In genomic region chr17:4908301-4908700, GRCh38 we compare ENCODE assay signal across 1 cellular context.
A peak's percentile ranks its signal among the peaks of the same experiment; 100 is the strongest.
TF ChIP-seq lines count a peak whose summit lies in the region.

No MANE protein-coding gene starts in this region.

TF ChIP-seq in HepG2, 621 proteins besides CTCF, POLR2A, EP300 and RAD21 (continued from another document and continues in another):
- no peak for TF ChIP-seq LBX2 (CRISPR knock-in tag; IDR thresholded peaks at IDR 0.05; ENCODE audit: borderline replicate concordance)
- no peak for TF ChIP-seq PAWR (CRISPR knock-in tag; IDR thresholded peaks at IDR 0.05; ENCODE audit: borderline replicate concordance)
- TF ChIP-seq, protein P1, sequence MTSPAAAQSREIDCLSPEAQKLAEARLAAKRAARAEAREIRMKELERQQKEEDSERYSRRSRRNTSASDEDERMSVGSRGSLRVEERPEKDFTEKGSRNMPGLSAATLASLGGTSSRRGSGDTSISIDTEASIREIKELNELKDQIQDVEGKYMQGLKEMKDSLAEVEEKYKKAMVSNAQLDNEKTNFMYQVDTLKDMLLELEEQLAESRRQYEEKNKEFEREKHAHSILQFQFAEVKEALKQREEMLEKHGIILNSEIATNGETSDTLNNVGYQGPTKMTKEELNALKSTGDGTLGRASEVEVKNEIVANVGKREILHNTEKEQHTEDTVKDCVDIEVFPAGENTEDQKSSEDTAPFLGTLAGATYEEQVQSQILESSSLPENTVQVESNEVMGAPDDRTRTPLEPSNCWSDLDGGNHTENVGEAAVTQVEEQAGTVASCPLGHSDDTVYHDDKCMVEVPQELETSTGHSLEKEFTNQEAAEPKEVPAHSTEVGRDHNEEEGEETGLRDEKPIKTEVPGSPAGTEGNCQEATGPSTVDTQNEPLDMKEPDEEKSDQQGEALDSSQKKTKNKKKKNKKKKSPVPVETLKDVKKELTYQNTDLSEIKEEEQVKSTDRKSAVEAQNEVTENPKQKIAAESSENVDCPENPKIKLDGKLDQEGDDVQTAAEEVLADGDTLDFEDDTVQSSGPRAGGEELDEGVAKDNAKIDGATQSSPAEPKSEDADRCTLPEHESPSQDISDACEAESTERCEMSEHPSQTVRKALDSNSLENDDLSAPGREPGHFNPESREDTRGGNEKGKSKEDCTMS (CRISPR knock-in tag; conservative IDR thresholded peaks at IDR 0.05), result no peak
- peak; percentile 90 for TF ChIP-seq ZNF263 (CRISPR knock-in tag; IDR thresholded peaks at IDR 0.05)
- no peak for TF ChIP-seq NFYC (CRISPR knock-in tag; IDR thresholded peaks at IDR 0.05)
- TF ChIP-seq, protein P2, sequence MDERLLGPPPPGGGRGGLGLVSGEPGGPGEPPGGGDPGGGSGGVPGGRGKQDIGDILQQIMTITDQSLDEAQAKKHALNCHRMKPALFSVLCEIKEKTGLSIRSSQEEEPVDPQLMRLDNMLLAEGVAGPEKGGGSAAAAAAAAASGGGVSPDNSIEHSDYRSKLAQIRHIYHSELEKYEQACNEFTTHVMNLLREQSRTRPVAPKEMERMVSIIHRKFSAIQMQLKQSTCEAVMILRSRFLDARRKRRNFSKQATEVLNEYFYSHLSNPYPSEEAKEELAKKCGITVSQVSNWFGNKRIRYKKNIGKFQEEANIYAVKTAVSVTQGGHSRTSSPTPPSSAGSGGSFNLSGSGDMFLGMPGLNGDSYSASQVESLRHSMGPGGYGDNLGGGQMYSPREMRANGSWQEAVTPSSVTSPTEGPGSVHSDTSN (CRISPR knock-in tag; IDR thresholded peaks at IDR 0.05), result no peak
- no peak for TF ChIP-seq FOXC1 (CRISPR knock-in tag; IDR thresholded peaks at IDR 0.05; ENCODE audit: borderline replicate concordance)
- no peak for TF ChIP-seq ZBTB3 (CRISPR knock-in tag; IDR thresholded peaks at IDR 0.05; ENCODE audit: borderline replicate concordance, low read depth)
- no peak for TF ChIP-seq CHD2 (IDR thresholded peaks at IDR 0.05; ENCODE audit: low read depth, low read length)
- TF ChIP-seq TBX3 (IDR thresholded peaks at IDR 0.05; ENCODE audit: borderline replicate concordance), result no peak
- TF ChIP-seq, protein P3, sequence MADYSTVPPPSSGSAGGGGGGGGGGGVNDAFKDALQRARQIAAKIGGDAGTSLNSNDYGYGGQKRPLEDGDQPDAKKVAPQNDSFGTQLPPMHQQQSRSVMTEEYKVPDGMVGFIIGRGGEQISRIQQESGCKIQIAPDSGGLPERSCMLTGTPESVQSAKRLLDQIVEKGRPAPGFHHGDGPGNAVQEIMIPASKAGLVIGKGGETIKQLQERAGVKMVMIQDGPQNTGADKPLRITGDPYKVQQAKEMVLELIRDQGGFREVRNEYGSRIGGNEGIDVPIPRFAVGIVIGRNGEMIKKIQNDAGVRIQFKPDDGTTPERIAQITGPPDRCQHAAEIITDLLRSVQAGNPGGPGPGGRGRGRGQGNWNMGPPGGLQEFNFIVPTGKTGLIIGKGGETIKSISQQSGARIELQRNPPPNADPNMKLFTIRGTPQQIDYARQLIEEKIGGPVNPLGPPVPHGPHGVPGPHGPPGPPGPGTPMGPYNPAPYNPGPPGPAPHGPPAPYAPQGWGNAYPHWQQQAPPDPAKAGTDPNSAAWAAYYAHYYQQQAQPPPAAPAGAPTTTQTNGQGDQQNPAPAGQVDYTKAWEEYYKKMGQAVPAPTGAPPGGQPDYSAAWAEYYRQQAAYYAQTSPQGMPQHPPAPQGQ (CRISPR knock-in tag; IDR thresholded peaks at IDR 0.05; ENCODE audit: borderline replicate concordance), result no peak; the same call in 1 of the 2 replicates
- TF ChIP-seq DBP (CRISPR knock-in tag; IDR thresholded peaks at IDR 0.05; ENCODE audit: not compliant biosample characterization), result no peak
- TF ChIP-seq NR2F6 (IDR thresholded peaks at IDR 0.05), result no peak
- TF ChIP-seq NR2F6 (CRISPR knock-in tag; IDR thresholded peaks at IDR 0.05), result peak; percentile 62
- no peak for TF ChIP-seq IKZF1 (IDR thresholded peaks at IDR 0.05)
- TF ChIP-seq ZNF747 (CRISPR knock-in tag; IDR thresholded peaks at IDR 0.05; ENCODE audit: borderline replicate concordance), result 0 out of 2 replicates have a peak, but pooled peaks have one; percentile 11
- TF ChIP-seq, protein P4, sequence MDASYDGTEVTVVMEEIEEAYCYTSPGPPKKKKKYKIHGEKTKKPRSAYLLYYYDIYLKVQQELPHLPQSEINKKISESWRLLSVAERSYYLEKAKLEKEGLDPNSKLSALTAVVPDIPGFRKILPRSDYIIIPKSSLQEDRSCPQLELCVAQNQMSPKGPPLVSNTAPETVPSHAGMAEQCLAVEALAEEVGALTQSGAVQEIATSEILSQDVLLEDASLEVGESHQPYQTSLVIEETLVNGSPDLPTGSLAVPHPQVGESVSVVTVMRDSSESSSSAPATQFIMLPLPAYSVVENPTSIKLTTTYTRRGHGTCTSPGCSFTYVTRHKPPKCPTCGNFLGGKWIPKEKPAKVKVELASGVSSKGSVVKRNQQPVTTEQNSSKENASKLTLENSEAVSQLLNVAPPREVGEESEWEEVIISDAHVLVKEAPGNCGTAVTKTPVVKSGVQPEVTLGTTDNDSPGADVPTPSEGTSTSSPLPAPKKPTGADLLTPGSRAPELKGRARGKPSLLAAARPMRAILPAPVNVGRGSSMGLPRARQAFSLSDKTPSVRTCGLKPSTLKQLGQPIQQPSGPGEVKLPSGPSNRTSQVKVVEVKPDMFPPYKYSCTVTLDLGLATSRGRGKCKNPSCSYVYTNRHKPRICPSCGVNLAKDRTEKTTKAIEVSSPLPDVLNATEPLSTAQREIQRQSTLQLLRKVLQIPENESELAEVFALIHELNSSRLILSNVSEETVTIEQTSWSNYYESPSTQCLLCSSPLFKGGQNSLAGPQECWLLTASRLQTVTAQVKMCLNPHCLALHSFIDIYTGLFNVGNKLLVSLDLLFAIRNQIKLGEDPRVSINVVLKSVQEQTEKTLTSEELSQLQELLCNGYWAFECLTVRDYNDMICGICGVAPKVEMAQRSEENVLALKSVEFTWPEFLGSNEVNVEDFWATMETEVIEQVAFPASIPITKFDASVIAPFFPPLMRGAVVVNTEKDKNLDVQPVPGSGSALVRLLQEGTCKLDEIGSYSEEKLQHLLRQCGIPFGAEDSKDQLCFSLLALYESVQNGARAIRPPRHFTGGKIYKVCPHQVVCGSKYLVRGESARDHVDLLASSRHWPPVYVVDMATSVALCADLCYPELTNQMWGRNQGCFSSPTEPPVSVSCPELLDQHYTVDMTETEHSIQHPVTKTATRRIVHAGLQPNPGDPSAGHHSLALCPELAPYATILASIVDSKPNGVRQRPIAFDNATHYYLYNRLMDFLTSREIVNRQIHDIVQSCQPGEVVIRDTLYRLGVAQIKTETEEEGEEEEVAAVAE (CRISPR knock-in tag; IDR thresholded peaks at IDR 0.05; ENCODE audit: borderline replicate concordance), result peak; percentile 57; the same call in 1 of the 2 replicates
- no peak for TF ChIP-seq HOXA5 (CRISPR knock-in tag; IDR thresholded peaks at IDR 0.05)
- no peak for TF ChIP-seq STAT5B (CRISPR knock-in tag; IDR thresholded peaks at IDR 0.05)
- TF ChIP-seq ESRRA (CRISPR knock-in tag; IDR thresholded peaks at IDR 0.05; ENCODE audit: low read depth), result no peak
- TF ChIP-seq, protein P5, sequence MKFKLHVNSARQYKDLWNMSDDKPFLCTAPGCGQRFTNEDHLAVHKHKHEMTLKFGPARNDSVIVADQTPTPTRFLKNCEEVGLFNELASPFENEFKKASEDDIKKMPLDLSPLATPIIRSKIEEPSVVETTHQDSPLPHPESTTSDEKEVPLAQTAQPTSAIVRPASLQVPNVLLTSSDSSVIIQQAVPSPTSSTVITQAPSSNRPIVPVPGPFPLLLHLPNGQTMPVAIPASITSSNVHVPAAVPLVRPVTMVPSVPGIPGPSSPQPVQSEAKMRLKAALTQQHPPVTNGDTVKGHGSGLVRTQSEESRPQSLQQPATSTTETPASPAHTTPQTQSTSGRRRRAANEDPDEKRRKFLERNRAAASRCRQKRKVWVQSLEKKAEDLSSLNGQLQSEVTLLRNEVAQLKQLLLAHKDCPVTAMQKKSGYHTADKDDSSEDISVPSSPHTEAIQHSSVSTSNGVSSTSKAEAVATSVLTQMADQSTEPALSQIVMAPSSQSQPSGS (CRISPR knock-in tag; IDR thresholded peaks at IDR 0.05), result peak; percentile 40; the same call in 1 of the 2 replicates
- TF ChIP-seq KDM1A (CRISPR knock-in tag; IDR thresholded peaks at IDR 0.05), result no peak
- no peak for TF ChIP-seq NR2C2 (CRISPR knock-in tag; IDR thresholded peaks at IDR 0.05; ENCODE audit: borderline replicate concordance)
- TF ChIP-seq PRPF4 (IDR thresholded peaks at IDR 0.05; ENCODE audit: low read depth, low read length, poor library complexity, severe bottlenecking), result no peak
- no peak for TF ChIP-seq HES4 (CRISPR knock-in tag; IDR thresholded peaks at IDR 0.05; ENCODE audit: borderline replicate concordance)
- TF ChIP-seq NRL (CRISPR knock-in tag; IDR thresholded peaks at IDR 0.05; ENCODE audit: borderline replicate concordance), result peak; percentile 60; the same call in 1 of the 2 replicates
- TF ChIP-seq ZFP90 (CRISPR knock-in tag; IDR thresholded peaks at IDR 0.05; ENCODE audit: borderline replicate concordance), result peak; percentile 38; the same call in 1 of the 2 replicates
- TF ChIP-seq BCLAF1 (IDR thresholded peaks at IDR 0.05), result no peak
- no peak; the same call in 1 of the 2 replicates for TF ChIP-seq MLX (CRISPR knock-in tag; IDR thresholded peaks at IDR 0.05)
- TF ChIP-seq TP53 (CRISPR knock-in tag; conservative IDR thresholded peaks at IDR 0.05), result no peak
- TF ChIP-seq RFXANK (CRISPR knock-in tag; IDR thresholded peaks at IDR 0.05), result 0 out of 2 replicates have a peak, but pooled peaks have one; percentile 45
- TF ChIP-seq ZNF569 (CRISPR knock-in tag; IDR thresholded peaks at IDR 0.05; ENCODE audit: borderline replicate concordance), result no peak
- TF ChIP-seq, protein P6, sequence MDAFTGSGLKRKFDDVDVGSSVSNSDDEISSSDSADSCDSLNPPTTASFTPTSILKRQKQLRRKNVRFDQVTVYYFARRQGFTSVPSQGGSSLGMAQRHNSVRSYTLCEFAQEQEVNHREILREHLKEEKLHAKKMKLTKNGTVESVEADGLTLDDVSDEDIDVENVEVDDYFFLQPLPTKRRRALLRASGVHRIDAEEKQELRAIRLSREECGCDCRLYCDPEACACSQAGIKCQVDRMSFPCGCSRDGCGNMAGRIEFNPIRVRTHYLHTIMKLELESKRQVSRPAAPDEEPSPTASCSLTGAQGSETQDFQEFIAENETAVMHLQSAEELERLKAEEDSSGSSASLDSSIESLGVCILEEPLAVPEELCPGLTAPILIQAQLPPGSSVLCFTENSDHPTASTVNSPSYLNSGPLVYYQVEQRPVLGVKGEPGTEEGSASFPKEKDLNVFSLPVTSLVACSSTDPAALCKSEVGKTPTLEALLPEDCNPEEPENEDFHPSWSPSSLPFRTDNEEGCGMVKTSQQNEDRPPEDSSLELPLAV (CRISPR knock-in tag; conservative IDR thresholded peaks at IDR 0.05; ENCODE audit: low read depth), result no peak
- no peak for TF ChIP-seq SIN3A (IDR thresholded peaks at IDR 0.05; ENCODE audit: borderline replicate concordance, low read depth, low read length)
- TF ChIP-seq ZNF234 (CRISPR knock-in tag; conservative IDR thresholded peaks at IDR 0.05), result no peak
- TF ChIP-seq CSRNP1 (CRISPR knock-in tag; IDR thresholded peaks at IDR 0.05), result no peak
- no peak for TF ChIP-seq TRIM22 (IDR thresholded peaks at IDR 0.05)
